In genomic region chr16:25080420-25081131, GRCh38 we compare ENCODE assay signal across 1 cellular context.
TF ChIP-seq lines count a peak whose summit lies in the region.

No MANE protein-coding gene starts in this region.

TF ChIP-seq in K562, 482 proteins besides CTCF, POLR2A, EP300 and RAD21 (continued from another document):
- TF ChIP-seq ZNF445 (CRISPR knock-in tag; IDR thresholded peaks at IDR 0.05; ENCODE audit: low read depth) = no peak
- TF ChIP-seq, protein P1, sequence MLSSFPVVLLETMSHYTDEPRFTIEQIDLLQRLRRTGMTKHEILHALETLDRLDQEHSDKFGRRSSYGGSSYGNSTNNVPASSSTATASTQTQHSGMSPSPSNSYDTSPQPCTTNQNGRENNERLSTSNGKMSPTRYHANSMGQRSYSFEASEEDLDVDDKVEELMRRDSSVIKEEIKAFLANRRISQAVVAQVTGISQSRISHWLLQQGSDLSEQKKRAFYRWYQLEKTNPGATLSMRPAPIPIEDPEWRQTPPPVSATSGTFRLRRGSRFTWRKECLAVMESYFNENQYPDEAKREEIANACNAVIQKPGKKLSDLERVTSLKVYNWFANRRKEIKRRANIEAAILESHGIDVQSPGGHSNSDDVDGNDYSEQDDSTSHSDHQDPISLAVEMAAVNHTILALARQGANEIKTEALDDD (IDR thresholded peaks at IDR 0.05) = peak; percentile 91
- TF ChIP-seq, protein P2, sequence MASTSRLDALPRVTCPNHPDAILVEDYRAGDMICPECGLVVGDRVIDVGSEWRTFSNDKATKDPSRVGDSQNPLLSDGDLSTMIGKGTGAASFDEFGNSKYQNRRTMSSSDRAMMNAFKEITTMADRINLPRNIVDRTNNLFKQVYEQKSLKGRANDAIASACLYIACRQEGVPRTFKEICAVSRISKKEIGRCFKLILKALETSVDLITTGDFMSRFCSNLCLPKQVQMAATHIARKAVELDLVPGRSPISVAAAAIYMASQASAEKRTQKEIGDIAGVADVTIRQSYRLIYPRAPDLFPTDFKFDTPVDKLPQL (IDR thresholded peaks at IDR 0.05; ENCODE audit: extremely low read depth, insufficient read length) = no peak
